In genomic region chr12:89350661-89351488, GRCh38 we compare ENCODE assay signal across 7 cellular contexts. TPM values are rescaled to one million over a fixed set of nuclear protein-coding genes. Genes with fewer than 3 reads are reported as not detected.
DNase-seq lines count a peak whose midpoint lies in the region; ATAC-seq and TF ChIP-seq lines count a peak whose summit lies in the region.

No MANE protein-coding gene starts in this region.

- no peaks in the 10 kb centered on the region for H3K9me3 ChIP-seq in HAP-1
- H3K9me3 ChIP-seq in upper lobe of left lung: no peaks in the 10 kb centered on the region

- H3K4me1 ChIP-seq in HAP-1 (peaks cover 39% of the 10 kb centered on the region), mesendoderm (ENCODE audit: control insufficient read depth, low read depth, low read length) (peaks cover 31% of the 10 kb centered on the region), upper lobe of left lung (peaks cover 30 to 66% (median 37%) of the 10 kb centered on the region in 4 donors)

- peak overlapping the region; percentile 99 for H3K56ac ChIP-seq in mesendoderm (ENCODE audit: low read length)

- H2BK120ac ChIP-seq in mesendoderm (ENCODE audit: low read depth, low read length): no peak overlapping the region

- no CpG with 5 or more reads among the region's 50 CpGs for WGBS in mesendoderm (ENCODE audit: extremely low coverage, insufficient coverage, low lambda C conversion rate)
- WGBS in upper lobe of left lung, 2 donors: 2 to 3% methylated on average over 33 to 40 of the region's 50 CpGs

- no peak overlapping the region for H4K8ac ChIP-seq in mesendoderm (ENCODE audit: low read depth, low read length)

- in situ Hi-C loops in HAP-1 (cut with MboI; ENCODE audit: low sequenced_read_pairs) (no loop called here), SK-MEL-5 (cut with HindIII; ENCODE audit: low pct_unique_long_range_greater_than_20kb, low sequenced_read_pairs) (no loop called here)

- H2AK5ac ChIP-seq in mesendoderm (ENCODE audit: low read length): no peak overlapping the region

- peak overlapping the region; percentile 92 for H3K18ac ChIP-seq in mesendoderm (ENCODE audit: low read length)

- H3K9ac ChIP-seq in mesendoderm (ENCODE audit: low read length): peak overlapping the region; percentile 90

- no peak for TF ChIP-seq EP300 in upper lobe of left lung (IDR thresholded peaks at IDR 0.05)

- H3K79me2 ChIP-seq in mesendoderm (ENCODE audit: control insufficient read depth, insufficient read depth, low read length): peaks cover 33% of the 10 kb centered on the region

- no peaks in the 10 kb centered on the region for H3K36me3 ChIP-seq in HAP-1 (replicated peaks)
- peaks cover 9% of the 10 kb centered on the region for H3K36me3 ChIP-seq in mesendoderm (ENCODE audit: control insufficient read depth, insufficient read depth, low read length)
- H3K36me3 ChIP-seq in upper lobe of left lung: peaks cover 0 to 25% (median 8%) of the 10 kb centered on the region in 4 donors

- H2BK5ac ChIP-seq in mesendoderm (ENCODE audit: low read length): peak overlapping the region; percentile 95

- TF ChIP-seq CTCF in upper lobe of left lung (IDR thresholded peaks at IDR 0.05): no peak

- no peak overlapping the region for H4K5ac ChIP-seq in mesendoderm (ENCODE audit: low read length)

- H3K4me3 ChIP-seq in HAP-1 (peak overlapping the region; percentile 35), mesendoderm (ENCODE audit: low read length) (peak overlapping the region; percentile 83), upper lobe of left lung (peak overlapping the region; percentile 62 to 85 (median 74))

- H3K4me2 ChIP-seq in mesendoderm (ENCODE audit: low read length): peak overlapping the region; percentile 63

- H3K79me1 ChIP-seq in mesendoderm (ENCODE audit: low read length): peaks cover 9% of the 10 kb centered on the region

- H3K27me3 ChIP-seq in HAP-1 (ENCODE audit: low read depth) (peaks cover 13% of the 10 kb centered on the region), mesendoderm (ENCODE audit: insufficient read depth, low read length, poor library complexity) (no peaks in the 10 kb centered on the region), upper lobe of left lung (no peaks in the 10 kb centered on the region)

- H3K27ac ChIP-seq in mesendoderm (ENCODE audit: low read depth, low read length): peak overlapping the region; percentile 97
- H3K27ac ChIP-seq in upper lobe of left lung: peak overlapping the region; percentile 96 to 100 (median 99)

- peak overlapping the region; percentile 98 for H3K23ac ChIP-seq in mesendoderm (ENCODE audit: low read length)

- H3K4ac ChIP-seq in mesendoderm (ENCODE audit: low read depth, low read length): peak overlapping the region; percentile 89

- ATAC-seq in upper lobe of left lung (ENCODE audit: low FRiP score in 2 of 2) (no peak), GM18858 (IDR thresholded peaks at IDR 0.05; ENCODE audit: unreplicated experiment) (no peak)

- TF ChIP-seq POLR2A in upper lobe of left lung (IDR thresholded peaks at IDR 0.05): no peak

- H2BK15ac ChIP-seq in mesendoderm (replicated peaks; ENCODE audit: low read depth): no peak overlapping the region

- DNase-seq in HAP-1 (ENCODE audit: low spot score in 2 of 2) (no peak), SK-MEL-5 (ENCODE audit: low read depth, low spot score) (peak; percentile 26), dermis blood vessel endothelial cell (peak; percentile 47), mesendoderm (peak; percentile 23), upper lobe of left lung (peak in 1 of 2 donors; percentile 81), mesenteric fat pad (ENCODE audit: low spot score) (no peak)

RNA-seq across cellular contexts. Expression of gene DUSP6, which starts 1.4 kb away (rescaled TPM):
- 222 and 229 TPM in 2 replicates for total RNA-seq in SK-MEL-5 (2014; rRNA removed; shearing (Covaris generic))
- polyA plus RNA-seq in SK-MEL-5 (2015; cell fraction: cytosol; rRNA removed): 176 and 208 TPM in 2 replicates
- 369 and 370 TPM in 2 replicates for polyA plus RNA-seq in SK-MEL-5 (2015; cell fraction: nucleus; rRNA removed)
- total RNA-seq in dermis blood vessel endothelial cell: 309 and 317 TPM in 2 replicates
- 30.5 TPM for polyA plus RNA-seq in mesendoderm (2013, experiment 1 of 2)
- polyA plus RNA-seq in mesendoderm (2013, experiment 2 of 2): 30.1 TPM
- 100 to 1,000 TPM in 2 of 6 donors, 10 to 100 TPM in 4; 18.4 to 236 (median 86.0) TPM for total RNA-seq in upper lobe of left lung
- total RNA-seq in mesenteric fat pad: 153 TPM

Comparison
In these comparisons a context has a peak if more than half of its experiments do, and no peak if none do; other contexts are left out.
1. DNase-seq: peak in SK-MEL-5 (single experiment), dermis blood vessel endothelial cell (single experiment) and mesendoderm (single experiment); none in HAP-1 (0 of 2) and mesenteric fat pad (single experiment).
2. Peak in every context shown above with its lines, with median percentiles within 50 percentile points of each other: H3K4me3 ChIP-seq.